ENCODE assay signal across 31 cellular contexts in the genomic region with DNA sequence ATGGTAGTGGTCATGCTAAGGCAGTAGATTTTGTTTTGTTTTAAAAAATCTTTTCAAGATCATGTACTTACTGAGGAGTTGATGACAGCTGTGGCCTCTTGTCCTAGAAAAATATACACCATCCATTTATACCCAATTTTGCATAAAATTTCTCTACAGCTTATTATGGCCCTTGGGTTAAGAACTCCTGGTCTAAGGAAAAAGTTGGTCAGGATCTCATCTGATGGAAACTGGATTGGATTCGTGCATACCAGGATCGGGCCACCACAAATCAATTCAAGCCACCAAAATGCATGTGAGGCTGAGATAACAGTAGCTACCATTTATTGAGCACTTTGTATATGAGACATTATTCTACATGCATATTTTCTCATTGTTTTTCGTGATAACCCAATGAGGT.
"Had no signal": no experiment of that assay in that cellular context is flagged by ENCODE, and none has a peak within 500 bp of the region (broad histone marks: within the 10 kb centered on the region; RNA-seq: fewer than 3 reads in every experiment).

No MANE protein-coding gene starts in this region.

- H3K4me3 ChIP-seq: coronary artery, dorsolateral prefrontal cortex had no signal

- H3K27me3 Mint-ChIP-seq: activated CD4-positive, alpha-beta memory T cell treated with anti-CD3 and anti-CD28 coated beads for 36 hours; activated CD4-positive, alpha-beta T cell treated with anti-CD3 and anti-CD28 coated beads for 36 hours; activated CD4-positive, alpha-beta T cell treated with anti-CD3 and anti-CD28 coated beads, Interleukin-2, amount 10 ng/mL, durations not matched to agents 24 days and 14 days; activated CD8-positive, alpha-beta memory T cell treated with anti-CD3 and anti-CD28 coated beads, Interleukin-2, amount 10 ng/mL, durations not matched to agents 7 days and 5 days; activated naive CD4-positive, alpha-beta T cell treated with anti-CD3 and anti-CD28 coated beads, Interleukin-2, amount 10 ng/mL, durations not matched to agents 7 days and 5 days; activated naive CD8-positive, alpha-beta T cell treated with anti-CD3 and anti-CD28 coated beads, Interleukin-2, amount 10 ng/mL, durations not matched to agents 7 days and 5 days; central memory CD8-positive, alpha-beta T cell; dendritic cell treated with granulocyte-macrophage colony-stimulating factor and Interleukin-4, amounts not matched to agents 40 ng/mL and 50 ng/mL, for 4 days had no signal

- H3K27ac ChIP-seq: brain microvascular endothelial cell, coronary artery, dorsolateral prefrontal cortex, WERI-Rb-1 had no signal

- H3K27ac Mint-ChIP-seq: activated CD4-positive, alpha-beta memory T cell treated with anti-CD3 and anti-CD28 coated beads for 36 hours; activated CD4-positive, alpha-beta T cell treated with anti-CD3 and anti-CD28 coated beads for 36 hours; activated CD4-positive, alpha-beta T cell treated with anti-CD3 and anti-CD28 coated beads, Interleukin-2, amount 10 ng/mL, durations not matched to agents 24 days and 14 days; activated CD8-positive, alpha-beta memory T cell treated with anti-CD3 and anti-CD28 coated beads, Interleukin-2, amount 10 ng/mL, durations not matched to agents 7 days and 5 days; activated CD8-positive, alpha-beta T cell treated with anti-CD3 and anti-CD28 coated beads, Interleukin-2, amount 10 ng/mL, durations not matched to agents 7 days and 5 days; activated naive CD4-positive, alpha-beta T cell treated with anti-CD3 and anti-CD28 coated beads, Interleukin-2, amount 10 ng/mL, durations not matched to agents 7 days and 5 days; activated naive CD4-positive, alpha-beta T cell treated with anti-CD3 and anti-CD28 coated beads, Interleukin-2, amount 50 U/mL, for 72 hours; activated T-helper 1 cell treated with anti-CD3 and anti-CD28 coated beads, Interleukin-12 subunit alpha, Interleukin-12 subunit beta, Interleukin-2, Interleukin-4 antibody, amounts not matched to agents 30 ng/mL and 10 ng/mL and 1 ng/mL, durations not matched to agents 14 hours and 24 hours and 36 hours; activated T-helper 2 cell treated with anti-CD3 and anti-CD28 coated beads, Interferon-gamma antibody, Interleukin-2, Interleukin-4, amounts not matched to agents 10 μg/mL and 5 μg/mL and 100 μg/mL, durations not matched to agents 14 hours and 24 hours and 36 hours; dendritic cell treated with granulocyte-macrophage colony-stimulating factor and Interleukin-4, amounts not matched to agents 40 ng/mL and 50 ng/mL, for 4 days; endodermal cell had no signal

- ATAC-seq: activated CD4-positive, alpha-beta T cell treated with anti-CD3 and anti-CD28 coated beads for 36 hours; activated CD8-positive, alpha-beta memory T cell treated with anti-CD3 and anti-CD28 coated beads, Interleukin-2, amount 10 ng/mL, durations not matched to agents 7 days and 5 days; activated CD8-positive, alpha-beta T cell treated with anti-CD3 and anti-CD28 coated beads, Interleukin-2, amount 10 ng/mL, durations not matched to agents 7 days and 5 days; activated naive CD4-positive, alpha-beta T cell treated with anti-CD3 and anti-CD28 coated beads, Interleukin-2, amount 50 U/mL, for 72 hours; esophagus mucosa had no signal

- DNase-seq: activated CD4-positive, alpha-beta memory T cell treated with anti-CD3 and anti-CD28 coated beads for 36 hours; activated CD4-positive, alpha-beta T cell treated with anti-CD3 and anti-CD28 coated beads for 36 hours; activated CD4-positive, alpha-beta T cell treated with anti-CD3 and anti-CD28 coated beads, Interleukin-2, amount 10 ng/mL, durations not matched to agents 24 days and 14 days; activated CD4-positive, CD25-positive, alpha-beta regulatory T cell; activated CD4-positive, CD25-positive, alpha-beta regulatory T cell treated with anti-CD3 and anti-CD28 coated beads, Interleukin-2, amount 50 U/mL, for 72 hours; activated CD8-positive, alpha-beta memory T cell treated with anti-CD3 and anti-CD28 coated beads, Interleukin-2, amount 10 ng/mL, durations not matched to agents 7 days and 5 days; activated CD8-positive, alpha-beta memory T cell treated with anti-CD3 and anti-CD28 coated beads, Interleukin-2, amount 50 U/mL, for 4 hours; activated CD8-positive, alpha-beta T cell treated with anti-CD3 and anti-CD28 coated beads, Interleukin-2, amount 10 ng/mL, durations not matched to agents 7 days and 5 days; activated effector memory CD4-positive, alpha-beta T cell treated with anti-CD3 and anti-CD28 coated beads, Interleukin-2, amount 50 U/mL, for 16 hours; activated naive CD4-positive, alpha-beta T cell; activated naive CD4-positive, alpha-beta T cell treated with anti-CD3 and anti-CD28 coated beads, Interleukin-2, amount 10 ng/mL, durations not matched to agents 7 days and 5 days; activated naive CD8-positive, alpha-beta T cell treated with anti-CD3 and anti-CD28 coated beads, Interleukin-2, amount 10 ng/mL, durations not matched to agents 7 days and 5 days; activated T-cell treated with anti-CD3 and anti-CD28 coated beads, Interleukin-2, amount 50 U/mL, for 1 hour; activated T-cell treated with anti-CD3 and anti-CD28 coated beads, Interleukin-2, amount 50 U/mL, for 48 hours; anterior cingulate cortex; brain microvascular endothelial cell; dorsolateral prefrontal cortex; effector memory CD4-positive, alpha-beta T cell; endodermal cell; foreskin fibroblast; head of caudate nucleus; hippocampal formation; T1000; WERI-Rb-1 had no signal

- H3K9me3 Mint-ChIP-seq: activated CD4-positive, alpha-beta memory T cell treated with anti-CD3 and anti-CD28 coated beads for 36 hours; activated CD4-positive, alpha-beta T cell treated with anti-CD3 and anti-CD28 coated beads, Interleukin-2, amount 10 ng/mL, durations not matched to agents 24 days and 14 days; activated naive CD4-positive, alpha-beta T cell treated with anti-CD3 and anti-CD28 coated beads, Interleukin-2, amount 10 ng/mL, durations not matched to agents 7 days and 5 days; activated naive CD4-positive, alpha-beta T cell treated with anti-CD3 and anti-CD28 coated beads, Interleukin-2, amount 50 U/mL, for 72 hours; activated naive CD8-positive, alpha-beta T cell treated with anti-CD3 and anti-CD28 coated beads, Interleukin-2, amount 10 ng/mL, durations not matched to agents 7 days and 5 days; activated T-helper 1 cell treated with anti-CD3 and anti-CD28 coated beads, Interleukin-12 subunit alpha, Interleukin-12 subunit beta, Interleukin-2, Interleukin-4 antibody, amounts not matched to agents 30 ng/mL and 10 ng/mL and 1 ng/mL, durations not matched to agents 14 hours and 24 hours and 36 hours; activated T-helper 2 cell treated with anti-CD3 and anti-CD28 coated beads, Interferon-gamma antibody, Interleukin-2, Interleukin-4, amounts not matched to agents 10 μg/mL and 5 μg/mL and 100 μg/mL, durations not matched to agents 14 hours and 24 hours and 36 hours; central memory CD8-positive, alpha-beta T cell; dendritic cell treated with granulocyte-macrophage colony-stimulating factor and Interleukin-4, amounts not matched to agents 40 ng/mL and 50 ng/mL, for 4 days; endodermal cell had no signal

- H3K4me1 Mint-ChIP-seq: activated CD4-positive, alpha-beta T cell treated with anti-CD3 and anti-CD28 coated beads, Interleukin-2, amount 10 ng/mL, durations not matched to agents 24 days and 14 days; activated naive CD4-positive, alpha-beta T cell treated with anti-CD3 and anti-CD28 coated beads, Interleukin-2, amount 10 ng/mL, durations not matched to agents 7 days and 5 days; activated naive CD8-positive, alpha-beta T cell treated with anti-CD3 and anti-CD28 coated beads, Interleukin-2, amount 10 ng/mL, durations not matched to agents 7 days and 5 days had no signal

- H3K4me3 Mint-ChIP-seq: activated CD4-positive, alpha-beta memory T cell treated with anti-CD3 and anti-CD28 coated beads for 36 hours; activated CD4-positive, alpha-beta T cell treated with anti-CD3 and anti-CD28 coated beads for 36 hours; activated CD4-positive, alpha-beta T cell treated with anti-CD3 and anti-CD28 coated beads, Interleukin-2, amount 10 ng/mL, durations not matched to agents 24 days and 14 days; activated CD8-positive, alpha-beta memory T cell treated with anti-CD3 and anti-CD28 coated beads, Interleukin-2, amount 10 ng/mL, durations not matched to agents 7 days and 5 days; activated CD8-positive, alpha-beta T cell treated with anti-CD3 and anti-CD28 coated beads, Interleukin-2, amount 10 ng/mL, durations not matched to agents 7 days and 5 days; activated naive CD4-positive, alpha-beta T cell treated with anti-CD3 and anti-CD28 coated beads, Interleukin-2, amount 10 ng/mL, durations not matched to agents 7 days and 5 days; activated naive CD8-positive, alpha-beta T cell treated with anti-CD3 and anti-CD28 coated beads, Interleukin-2, amount 10 ng/mL, durations not matched to agents 7 days and 5 days; activated T-helper 1 cell treated with anti-CD3 and anti-CD28 coated beads, Interleukin-12 subunit alpha, Interleukin-12 subunit beta, Interleukin-2, Interleukin-4 antibody, amounts not matched to agents 30 ng/mL and 10 ng/mL and 1 ng/mL, durations not matched to agents 14 hours and 24 hours and 36 hours; central memory CD8-positive, alpha-beta T cell; dendritic cell treated with granulocyte-macrophage colony-stimulating factor and Interleukin-4, amounts not matched to agents 40 ng/mL and 50 ng/mL, for 4 days; endodermal cell had no signal

- H3K27me3 ChIP-seq: brain microvascular endothelial cell, dorsolateral prefrontal cortex had no signal
